1 cellular context compared by ENCODE assay signal in genomic region chr9:111482656-111483418, GRCh38.
A peak's percentile ranks its signal among the peaks of the same experiment; 100 is the strongest.
TF ChIP-seq lines count a peak whose summit lies in the region.

No MANE protein-coding gene starts in this region.

TF ChIP-seq in HepG2, 621 proteins besides CTCF, POLR2A, EP300 and RAD21 (continued from another document and continues in another):
- TF ChIP-seq IRF9 (CRISPR knock-in tag; IDR thresholded peaks at IDR 0.05; ENCODE audit: borderline replicate concordance), result peak; percentile 45; the same call in 1 of the 2 replicates
- peak; percentile 43; the same call in 1 of the 2 replicates for TF ChIP-seq SALL1 (CRISPR knock-in tag; IDR thresholded peaks at IDR 0.05)
- TF ChIP-seq FOXJ3 (CRISPR knock-in tag; IDR thresholded peaks at IDR 0.05; ENCODE audit: borderline replicate concordance), result no peak
- peak; percentile 44; the same call in 1 of the 2 replicates for TF ChIP-seq ZNF605 (CRISPR knock-in tag; IDR thresholded peaks at IDR 0.05)
- TF ChIP-seq ATF1 (CRISPR knock-in tag; IDR thresholded peaks at IDR 0.05), result peak; percentile 41; the same call in 1 of the 2 replicates
- TF ChIP-seq SP2 (CRISPR knock-in tag; IDR thresholded peaks at IDR 0.05), result 0 out of 2 replicates have a peak, but pooled peaks have one; percentile 35
- TF ChIP-seq NCOR1 (IDR thresholded peaks at IDR 0.05; ENCODE audit: borderline replicate concordance, low read length), result 0 out of 2 replicates have a peak, but pooled peaks have one; percentile 29
- TF ChIP-seq ZNF501 (CRISPR knock-in tag; IDR thresholded peaks at IDR 0.05), result peak; percentile 57
- TF ChIP-seq HOXA3 (CRISPR knock-in tag; IDR thresholded peaks at IDR 0.05), result 0 out of 2 replicates have a peak, but pooled peaks have one; percentile 19
- 0 out of 2 replicates have a peak, but pooled peaks have one; percentile 58 for TF ChIP-seq ETV6 (CRISPR knock-in tag; conservative IDR thresholded peaks at IDR 0.05)
- TF ChIP-seq ASH2L (IDR thresholded peaks at IDR 0.05; ENCODE audit: insufficient read length, low read depth, low read length), result peak; percentile 81
- TF ChIP-seq ZNF563 (CRISPR knock-in tag; IDR thresholded peaks at IDR 0.05), result peak; percentile 60
- peak; percentile 96 for TF ChIP-seq THAP11 (CRISPR knock-in tag; IDR thresholded peaks at IDR 0.05)
- peak; percentile 62 for TF ChIP-seq NR2F6 (IDR thresholded peaks at IDR 0.05)
- no peak for TF ChIP-seq NR2F6 (CRISPR knock-in tag; IDR thresholded peaks at IDR 0.05)
- TF ChIP-seq ZBTB1 (CRISPR knock-in tag; IDR thresholded peaks at IDR 0.05; ENCODE audit: borderline replicate concordance), result no peak
- TF ChIP-seq ZNF777 (CRISPR knock-in tag; IDR thresholded peaks at IDR 0.05), result peak; percentile 97
- TF ChIP-seq FOSL2 (CRISPR knock-in tag; IDR thresholded peaks at IDR 0.05), result peak; percentile 23
- TF ChIP-seq ZFP82 (CRISPR knock-in tag; IDR thresholded peaks at IDR 0.05; ENCODE audit: borderline replicate concordance), result 0 out of 2 replicates have a peak, but pooled peaks have one; percentile 32
- peak; percentile 73; the same call in 1 of the 2 replicates for TF ChIP-seq ZNF280B (CRISPR knock-in tag; IDR thresholded peaks at IDR 0.05; ENCODE audit: borderline replicate concordance)
- TF ChIP-seq NR2F1 (CRISPR knock-in tag; IDR thresholded peaks at IDR 0.05), result peak; percentile 2 to 82; a peak in 2 of 4 replicates
- peak; percentile 52 for TF ChIP-seq HBP1 (CRISPR knock-in tag; IDR thresholded peaks at IDR 0.05; ENCODE audit: low read depth)
- TF ChIP-seq JUNB (CRISPR knock-in tag; IDR thresholded peaks at IDR 0.05; ENCODE audit: borderline replicate concordance), result no peak
- peak; percentile 57; the same call in 1 of the 2 replicates for TF ChIP-seq ZFP91 (CRISPR knock-in tag; IDR thresholded peaks at IDR 0.05; ENCODE audit: borderline replicate concordance)
- TF ChIP-seq HCFC1 (IDR thresholded peaks at IDR 0.05; ENCODE audit: low read depth, low read length), result peak; percentile 72
- TF ChIP-seq ZIK1 (CRISPR knock-in tag; IDR thresholded peaks at IDR 0.05; ENCODE audit: borderline replicate concordance, low read depth), result 0 out of 2 replicates have a peak, but pooled peaks have one; percentile 61
- peak; percentile 45; the same call in 1 of the 2 replicates for TF ChIP-seq MXD3 (CRISPR knock-in tag; IDR thresholded peaks at IDR 0.05)
- TF ChIP-seq POLR2AphosphoS5 (IDR thresholded peaks at IDR 0.05; ENCODE audit: low read depth, low read length), result peak; percentile 51; the same call in 1 of the 2 replicates
- peak; percentile 33; the same call in 1 of the 2 replicates for TF ChIP-seq ISL2 (CRISPR knock-in tag; IDR thresholded peaks at IDR 0.05)
- TF ChIP-seq LCORL (IDR thresholded peaks at IDR 0.05), result no peak
- TF ChIP-seq LCORL (CRISPR knock-in tag; IDR thresholded peaks at IDR 0.05), result 0 out of 2 replicates have a peak, but pooled peaks have one; percentile 22
- TF ChIP-seq HOXA5 (CRISPR knock-in tag; IDR thresholded peaks at IDR 0.05), result 0 out of 2 replicates have a peak, but pooled peaks have one; percentile 8
- no peak for TF ChIP-seq HMGXB3 (CRISPR knock-in tag; IDR thresholded peaks at IDR 0.05; ENCODE audit: borderline replicate concordance)
- TF ChIP-seq FOXK2 (IDR thresholded peaks at IDR 0.05), result no peak
- no peak for TF ChIP-seq XBP1 (CRISPR knock-in tag; IDR thresholded peaks at IDR 0.05)
- peak; percentile 47; the same call in 1 of the 2 replicates for TF ChIP-seq PATZ1 (CRISPR knock-in tag; IDR thresholded peaks at IDR 0.05)
- TF ChIP-seq KAT8 (CRISPR knock-in tag; IDR thresholded peaks at IDR 0.05), result peak; percentile 34; the same call in 1 of the 2 replicates
- peak; percentile 40; the same call in 1 of the 2 replicates for TF ChIP-seq NR2F2 (IDR thresholded peaks at IDR 0.05; ENCODE audit: borderline replicate concordance, low read depth)
- peak; percentile 70; the same call in 1 of the 2 replicates for TF ChIP-seq ZBTB42 (CRISPR knock-in tag; IDR thresholded peaks at IDR 0.05)
- 0 out of 2 replicates have a peak, but pooled peaks have one; percentile 16 for TF ChIP-seq ZNF558 (CRISPR knock-in tag; IDR thresholded peaks at IDR 0.05; ENCODE audit: borderline replicate concordance)
- TF ChIP-seq SAP130 (CRISPR knock-in tag; IDR thresholded peaks at IDR 0.05; ENCODE audit: low read depth), result peak; percentile 49
- 0 out of 2 replicates have a peak, but pooled peaks have one; percentile 28 for TF ChIP-seq ZNF691 (CRISPR knock-in tag; IDR thresholded peaks at IDR 0.05; ENCODE audit: borderline replicate concordance, low read depth)
- peak; percentile 87 for TF ChIP-seq UBTF (CRISPR knock-in tag; IDR thresholded peaks at IDR 0.05)
- peak; percentile 27 for TF ChIP-seq SKI (IDR thresholded peaks at IDR 0.05; ENCODE audit: partially characterized antibody)
- TF ChIP-seq SRY (CRISPR knock-in tag; IDR thresholded peaks at IDR 0.05), result peak; percentile 77
- peak; percentile 38 for TF ChIP-seq ZNF883 (CRISPR knock-in tag; IDR thresholded peaks at IDR 0.05; ENCODE audit: not compliant biosample characterization)
- TF ChIP-seq GATAD1 (CRISPR knock-in tag; IDR thresholded peaks at IDR 0.05), result no peak
- TF ChIP-seq ZNF513 (CRISPR knock-in tag; conservative IDR thresholded peaks at IDR 0.05), result no peak
